32 cellular contexts compared by ENCODE assay signal in the genomic region with DNA sequence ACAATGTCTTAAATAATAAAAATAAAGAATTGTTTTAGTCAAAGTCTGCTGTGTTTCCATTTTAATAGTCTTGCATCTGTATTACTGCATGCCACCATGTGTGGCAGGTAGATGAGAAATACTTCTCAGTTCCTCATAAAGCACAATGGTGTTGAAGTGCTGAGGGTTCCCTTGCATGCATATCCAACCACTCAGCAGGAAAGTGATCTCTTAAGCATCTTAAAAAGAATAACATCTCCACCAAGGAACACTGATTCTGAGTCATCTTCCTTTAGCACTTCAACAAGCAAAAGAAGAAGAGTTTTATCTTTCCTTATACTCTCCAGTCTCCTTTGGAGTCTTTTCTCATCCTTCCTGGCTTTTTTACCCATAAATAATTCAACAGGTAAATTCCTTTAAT.
DNase-seq lines count a peak whose midpoint lies in the region; ATAC-seq and TF ChIP-seq lines count a peak whose summit lies in the region.
"Had no signal": no experiment of that assay in that cellular context is flagged by ENCODE, and none has a peak within 500 bp of the region (broad histone marks: within the 10 kb centered on the region; RNA-seq: fewer than 3 reads in every experiment).

No MANE protein-coding gene starts in this region.

- no peak overlapping the region for H2BK15ac ChIP-seq in IMR-90 (ENCODE audit: low read depth, low read length)

- TF ChIP-seq CTCF in IMR-90 (conservative IDR thresholded peaks at IDR 0.05; ENCODE audit: low read depth, low read length), result no peak
- TF ChIP-seq CTCF in astrocyte of the spinal cord (IDR thresholded peaks at IDR 0.05; ENCODE audit: low read depth, low read length), result no peak

- no peaks in the 10 kb centered on the region for H3K79me1 ChIP-seq in IMR-90 (ENCODE audit: low read depth in 1 of 2, low read length in 2 of 2)

- no peak overlapping the region for H2BK20ac ChIP-seq in IMR-90 (ENCODE audit: low read depth, low read length)

- no peak overlapping the region for H3K4me2 ChIP-seq in IMR-90 (ENCODE audit: low read depth, low read length)
- H3K4me2 ChIP-seq: A549 had no signal

- intact Hi-C loops in IMR-90 (cut with micrococcal nuclease), result no loop called here

- H2BK120ac ChIP-seq in IMR-90 (ENCODE audit: low read depth, low read length), result no peak overlapping the region

- H3K27me3 Mint-ChIP-seq in activated naive CD8-positive, alpha-beta T cell treated with anti-CD3 and anti-CD28 coated beads, Interleukin-2, amount 50 U/mL, for 24 hours, result no peaks in the 10 kb centered on the region

- no peak overlapping the region for H3K23ac ChIP-seq in IMR-90 (ENCODE audit: low read depth, low read length)

- no peak overlapping the region for H3K4ac ChIP-seq in IMR-90 (ENCODE audit: low read depth, low read length)

- H4K5ac ChIP-seq in IMR-90 (ENCODE audit: low read depth, low read length), result no peak overlapping the region

- no peak overlapping the region for H3K56ac ChIP-seq in IMR-90 (ENCODE audit: extremely low read depth, insufficient read depth, low read length)

- no peak overlapping the region for H3K27ac Mint-ChIP-seq in activated naive CD8-positive, alpha-beta T cell treated with anti-CD3 and anti-CD28 coated beads, Interleukin-2, amount 50 U/mL, for 24 hours
- H3K27ac Mint-ChIP-seq in stimulated activated effector memory CD8-positive, alpha-beta T cell treated with anti-CD3 and anti-CD28 coated beads, Interleukin-12 subunit alpha, Interleukin-12 subunit beta, amount 100 ng/mL, for 72 hours, result no peak overlapping the region
- H3K27ac Mint-ChIP-seq: activated naive CD4-positive, alpha-beta T cell treated with anti-CD3 and anti-CD28 coated beads, Interleukin-2, amount 50 U/mL, for 72 hours; CD8-positive, alpha-beta T cell; naive thymus-derived CD8-positive, alpha-beta T cell had no signal

- H3K9me3 Mint-ChIP-seq in activated naive CD8-positive, alpha-beta T cell treated with anti-CD3 and anti-CD28 coated beads, Interleukin-2, amount 50 U/mL, for 24 hours, result no peaks in the 10 kb centered on the region
- H3K9me3 Mint-ChIP-seq in stimulated activated effector memory CD8-positive, alpha-beta T cell treated with anti-CD3 and anti-CD28 coated beads, Interleukin-12 subunit alpha, Interleukin-12 subunit beta, amount 100 ng/mL, for 72 hours, result peaks cover 2% of the 10 kb centered on the region
- H3K9me3 Mint-ChIP-seq: activated naive CD4-positive, alpha-beta T cell treated with anti-CD3 and anti-CD28 coated beads, Interleukin-2, amount 50 U/mL, for 72 hours; CD8-positive, alpha-beta T cell had no signal

- no peaks in the 10 kb centered on the region for H3K36me3 Mint-ChIP-seq in activated naive CD8-positive, alpha-beta T cell treated with anti-CD3 and anti-CD28 coated beads, Interleukin-2, amount 50 U/mL, for 24 hours (ENCODE audit: low read depth)
- no peaks in the 10 kb centered on the region for H3K36me3 Mint-ChIP-seq in stimulated activated effector memory CD8-positive, alpha-beta T cell treated with anti-CD3 and anti-CD28 coated beads, Interleukin-12 subunit alpha, Interleukin-12 subunit beta, amount 100 ng/mL, for 72 hours
- H3K36me3 Mint-ChIP-seq: activated naive CD4-positive, alpha-beta T cell treated with anti-CD3 and anti-CD28 coated beads, Interleukin-2, amount 50 U/mL, for 72 hours; CD8-positive, alpha-beta T cell; naive thymus-derived CD8-positive, alpha-beta T cell had no signal

- POLR2A ChIA-PET in IMR-90 (lab: Charles Lee; ENCODE audit: unreplicated experiment), result no interaction called here

- CTCF ChIA-PET in IMR-90 (lab: Yijun Ruan, JAX), result no interaction called here

- in situ Hi-C loops in IMR-90 (cut with MboI; ENCODE audit: low sequenced_read_pairs) (no loop called here), astrocyte of the spinal cord (cut with HindIII; ENCODE audit: low sequenced_read_pairs) (no loop called here)

- H3K36me3 ChIP-seq in IMR-90 (ENCODE audit: control insufficient read depth, insufficient read depth, low read length), result no peaks in the 10 kb centered on the region
- H3K36me3 ChIP-seq: ascending aorta, heart left ventricle, lower lobe of right lung, stomach, thyroid gland, vagina had no signal

- no peak overlapping the region for H3K27ac ChIP-seq in IMR-90 (ENCODE audit: insufficient read depth, low read length)
- H3K27ac ChIP-seq: A549, ascending aorta, epithelial cell of prostate, heart left ventricle, lower lobe of right lung, stomach, thyroid gland, vagina, VCaP had no signal

- no peak overlapping the region for H3K18ac ChIP-seq in IMR-90 (ENCODE audit: low read depth, low read length)

- no peak overlapping the region for H2AK9ac ChIP-seq in IMR-90 (replicated peaks; ENCODE audit: low read depth, low read length, poor library complexity)

- no peaks in the 10 kb centered on the region for H3K27me3 ChIP-seq in IMR-90 (ENCODE audit: control insufficient read depth, insufficient read depth, low read length)
- H3K27me3 ChIP-seq: ascending aorta, heart left ventricle, stomach, thyroid gland, vagina had no signal

- H3K4me1 ChIP-seq in IMR-90 (ENCODE audit: control insufficient read depth, insufficient read depth, low read length), result no peaks in the 10 kb centered on the region
- H3K4me1 ChIP-seq: A549, ascending aorta, heart left ventricle, lower lobe of right lung, thyroid gland, vagina had no signal

- H4K8ac ChIP-seq in IMR-90 (ENCODE audit: low read depth in 2 of 2, low read length in 2 of 2), result no peak overlapping the region

- no peak overlapping the region for H3K4me3 Mint-ChIP-seq in activated naive CD8-positive, alpha-beta T cell treated with anti-CD3 and anti-CD28 coated beads, Interleukin-2, amount 50 U/mL, for 24 hours
- no peak overlapping the region for H3K4me3 Mint-ChIP-seq in stimulated activated effector memory CD8-positive, alpha-beta T cell treated with anti-CD3 and anti-CD28 coated beads, Interleukin-12 subunit alpha, Interleukin-12 subunit beta, amount 100 ng/mL, for 72 hours
- H3K4me3 Mint-ChIP-seq: CD8-positive, alpha-beta T cell; naive thymus-derived CD8-positive, alpha-beta T cell had no signal

- 0 out of 2 replicates have a peak, but pooled peaks have one; percentile 37 for ATAC-seq in IMR-90 (ENCODE audit: low read depth)
- no peak for ATAC-seq in activated naive CD8-positive, alpha-beta T cell treated with anti-CD3 and anti-CD28 coated beads, Interleukin-2, amount 50 U/mL, for 24 hours
- no peak for ATAC-seq in stimulated activated effector memory CD8-positive, alpha-beta T cell treated with anti-CD3 and anti-CD28 coated beads, Interleukin-12 subunit alpha, Interleukin-12 subunit beta, amount 100 ng/mL, for 72 hours
- ATAC-seq: A549; activated naive CD4-positive, alpha-beta T cell treated with anti-CD3 and anti-CD28 coated beads, Interleukin-2, amount 50 U/mL, for 72 hours; CD8-positive, alpha-beta T cell; heart left ventricle; K562; lower lobe of right lung; naive thymus-derived CD8-positive, alpha-beta T cell; right cardiac atrium had no signal

- H3K9me1 ChIP-seq in IMR-90 (ENCODE audit: insufficient read depth, low read length), result no peaks in the 10 kb centered on the region

- no peaks in the 10 kb centered on the region for H3K9me3 ChIP-seq in IMR-90 (ENCODE audit: control insufficient read depth, insufficient read depth, low read length)
- H3K9me3 ChIP-seq: A549, ascending aorta, heart left ventricle, lower lobe of right lung, stomach, thyroid gland, vagina had no signal

- H2AFZ ChIP-seq in IMR-90 (replicated peaks; ENCODE audit: low read length, poor library complexity), result no peak overlapping the region

- H3K9ac ChIP-seq in IMR-90 (ENCODE audit: low read depth, low read length), result no peak overlapping the region

- no peaks in the 10 kb centered on the region for H4K20me1 ChIP-seq in IMR-90 (ENCODE audit: insufficient read depth, low read length)

- H3K14ac ChIP-seq in IMR-90 (replicated peaks; ENCODE audit: low read depth, low read length), result no peak overlapping the region

- no peak overlapping the region for H4K91ac ChIP-seq in IMR-90 (ENCODE audit: insufficient read depth, low read depth, low read length)

- no peak for TF ChIP-seq POLR2A in IMR-90 (IDR thresholded peaks at IDR 0.05; ENCODE audit: low read depth, low read length)

- H3K4me1 Mint-ChIP-seq in activated naive CD8-positive, alpha-beta T cell treated with anti-CD3 and anti-CD28 coated beads, Interleukin-2, amount 50 U/mL, for 24 hours, result no peaks in the 10 kb centered on the region
- no peaks in the 10 kb centered on the region for H3K4me1 Mint-ChIP-seq in stimulated activated effector memory CD8-positive, alpha-beta T cell treated with anti-CD3 and anti-CD28 coated beads, Interleukin-12 subunit alpha, Interleukin-12 subunit beta, amount 100 ng/mL, for 72 hours
- H3K4me1 Mint-ChIP-seq: naive thymus-derived CD8-positive, alpha-beta T cell had no signal

- no TSS peak for BruUV-seq in IMR-90 (replicated peaks; lab: Mats Ljungman, UMichigan)

- no peak overlapping the region for H2BK5ac ChIP-seq in IMR-90 (ENCODE audit: low read depth, low read length, poor library complexity, severe bottlenecking)

- H3K4me3 ChIP-seq in IMR-90 (ENCODE audit: insufficient read depth, low read depth, low read length) (no peak overlapping the region), astrocyte of the spinal cord (ENCODE audit: low read depth, low read length) (no peak overlapping the region)
- H3K4me3 ChIP-seq: A549, ascending aorta, heart left ventricle, K562, lower lobe of right lung, stomach, thyroid gland, vagina had no signal

- no peak overlapping the region for H2AK5ac ChIP-seq in IMR-90 (ENCODE audit: low read depth, low read length)

- DNase-seq in EH (ENCODE audit: low read depth) (peak; percentile 59), IMR-90 (peak; percentile 24), astrocyte of the spinal cord (ENCODE audit: low read depth, low spot score) (peak; percentile 31), iris pigment epithelial cell (ENCODE audit: low read depth) (peak; percentile 47), NCI-H2029 (lab: John Stamatoyannopoulos, UW) (no peak), DMS114 treated with DMSO at 0.1 percent for 48 hours (lab: John Stamatoyannopoulos, UW; ENCODE audit: unreplicated experiment) (no peak)
- DNase-seq in activated naive CD8-positive, alpha-beta T cell treated with anti-CD3 and anti-CD28 coated beads, Interleukin-2, amount 50 U/mL, for 24 hours, result no peak
- no peak for DNase-seq in stimulated activated effector memory CD8-positive, alpha-beta T cell treated with anti-CD3 and anti-CD28 coated beads, Interleukin-12 subunit alpha, Interleukin-12 subunit beta, amount 100 ng/mL, for 72 hours (ENCODE audit: low spot score in 2 of 2)
- DNase-seq: activated CD4-positive, alpha-beta T cell treated with anti-CD3 and anti-CD28 coated beads for 4 hours; caudate nucleus; CD8-positive, alpha-beta T cell; cortex of kidney; DMS153; effector memory CD4-positive, alpha-beta T cell; heart left ventricle; lower lobe of right lung; naive thymus-derived CD8-positive, alpha-beta T cell; NCI-H1092 treated with DMSO at 0.1 percent for 48 hours; NCI-H1694 treated with DMSO at 0.1 percent for 48 hours; NCI-H524 treated with DMSO at 0.1 percent for 48 hours; SHP77 treated with DMSO at 0.1 percent for 48 hours; stimulated activated CD8-positive, alpha-beta memory T cell treated with anti-CD3 and anti-CD28 coated beads, Interleukin-4, amount 100 ng/mL, for 48 hours; stomach; thyroid gland had no signal

- dilution Hi-C loops in IMR-90 (cut with HindIII; ENCODE audit: low sequenced_read_pairs, unreplicated experiment), result no loop called here

- no peak for TF ChIP-seq RAD21 in IMR-90 (IDR thresholded peaks at IDR 0.05; ENCODE audit: low read length)

TF ChIP-seq in IMR-90, 13 proteins besides CTCF, POLR2A, EP300 and RAD21 (continues in another document):
- no peak for TF ChIP-seq SMC3 (IDR thresholded peaks at IDR 0.05; ENCODE audit: low read depth, low read length)

Comparison
In these comparisons a context has a peak if more than half of its experiments do, and no peak if none do; other contexts are left out.
1. DNase-seq: peak in EH (single experiment), IMR-90 (single experiment), astrocyte of the spinal cord (single experiment) and iris pigment epithelial cell (single experiment); none in activated naive CD8-positive, alpha-beta T cell treated with anti-CD3 and anti-CD28 coated beads, Interleukin-2, amount 50 U/mL, for 24 hours (single experiment), NCI-H2029 (single experiment), stimulated activated effector memory CD8-positive, alpha-beta T cell treated with anti-CD3 and anti-CD28 coated beads, Interleukin-12 subunit alpha, Interleukin-12 subunit beta, amount 100 ng/mL, for 72 hours (0 of 2) and DMS114 treated with DMSO at 0.1 percent for 48 hours (single experiment).